Comparison of ENCODE assay signal across 1 cellular context in the genomic region with DNA sequence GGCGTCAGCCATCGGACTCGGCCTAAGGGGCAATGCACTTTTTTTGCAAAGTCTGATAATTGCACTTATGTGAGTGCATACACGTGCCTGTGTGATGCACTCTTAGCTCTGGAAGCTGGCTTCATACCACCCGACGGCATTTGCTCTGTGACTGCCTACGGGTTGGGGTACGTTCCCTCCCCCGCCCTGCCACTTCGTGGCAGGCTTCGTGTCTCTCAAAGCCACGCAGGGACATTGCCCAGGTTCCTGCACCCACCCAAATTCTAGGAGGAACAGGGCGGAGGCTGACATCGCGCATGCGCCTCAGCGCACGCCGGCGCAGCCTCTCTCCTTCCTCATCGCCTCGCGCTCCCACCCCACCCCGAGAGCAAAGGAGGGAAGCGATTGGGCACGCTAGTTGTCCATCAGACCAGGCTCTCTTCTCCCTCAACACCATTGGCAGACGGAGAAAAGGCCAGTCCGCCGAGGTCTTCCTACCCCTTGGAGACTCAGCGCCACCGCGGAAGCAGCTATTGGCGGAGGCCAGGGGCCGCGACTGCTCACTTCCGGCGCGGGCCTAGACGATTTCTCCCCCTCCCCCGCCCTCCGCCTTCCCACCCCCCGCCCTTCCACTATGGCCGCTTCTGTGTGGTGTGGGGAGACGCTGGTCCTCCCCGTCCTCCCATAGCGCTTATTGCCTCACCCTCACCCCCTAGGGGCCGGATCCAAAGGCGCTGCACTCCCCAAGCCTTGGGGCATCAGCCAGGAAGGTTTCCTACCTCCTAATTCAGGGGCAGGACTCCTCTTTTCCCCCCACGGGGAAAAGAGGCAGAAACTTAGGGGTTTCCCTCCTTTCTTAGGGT.
A peak's percentile ranks its signal among the peaks of the same experiment; 100 is the strongest.
TF ChIP-seq lines count a peak whose summit lies in the region.

A gene with protein sequence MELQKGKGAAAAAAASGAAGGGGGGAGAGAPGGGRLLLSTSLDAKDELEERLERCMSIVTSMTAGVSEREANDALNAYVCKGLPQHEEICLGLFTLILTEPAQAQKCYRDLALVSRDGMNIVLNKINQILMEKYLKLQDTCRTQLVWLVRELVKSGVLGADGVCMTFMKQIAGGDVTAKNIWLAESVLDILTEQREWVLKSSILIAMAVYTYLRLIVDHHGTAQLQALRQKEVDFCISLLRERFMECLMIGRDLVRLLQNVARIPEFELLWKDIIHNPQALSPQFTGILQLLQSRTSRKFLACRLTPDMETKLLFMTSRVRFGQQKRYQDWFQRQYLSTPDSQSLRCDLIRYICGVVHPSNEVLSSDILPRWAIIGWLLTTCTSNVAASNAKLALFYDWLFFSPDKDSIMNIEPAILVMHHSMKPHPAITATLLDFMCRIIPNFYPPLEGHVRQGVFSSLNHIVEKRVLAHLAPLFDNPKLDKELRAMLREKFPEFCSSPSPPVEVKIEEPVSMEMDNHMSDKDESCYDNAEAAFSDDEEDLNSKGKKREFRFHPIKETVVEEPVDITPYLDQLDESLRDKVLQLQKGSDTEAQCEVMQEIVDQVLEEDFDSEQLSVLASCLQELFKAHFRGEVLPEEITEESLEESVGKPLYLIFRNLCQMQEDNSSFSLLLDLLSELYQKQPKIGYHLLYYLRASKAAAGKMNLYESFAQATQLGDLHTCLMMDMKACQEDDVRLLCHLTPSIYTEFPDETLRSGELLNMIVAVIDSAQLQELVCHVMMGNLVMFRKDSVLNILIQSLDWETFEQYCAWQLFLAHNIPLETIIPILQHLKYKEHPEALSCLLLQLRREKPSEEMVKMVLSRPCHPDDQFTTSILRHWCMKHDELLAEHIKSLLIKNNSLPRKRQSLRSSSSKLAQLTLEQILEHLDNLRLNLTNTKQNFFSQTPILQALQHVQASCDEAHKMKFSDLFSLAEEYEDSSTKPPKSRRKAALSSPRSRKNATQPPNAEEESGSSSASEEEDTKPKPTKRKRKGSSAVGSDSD (plus strand): TSS at position 588 of the 842 bp plus-strand sequence. CDS start 585 bp downstream, outside the sequence.

TF ChIP-seq in K562, 482 proteins besides CTCF, POLR2A, EP300 and RAD21 (continued from another document and continues in another):
- TF ChIP-seq, protein P1, sequence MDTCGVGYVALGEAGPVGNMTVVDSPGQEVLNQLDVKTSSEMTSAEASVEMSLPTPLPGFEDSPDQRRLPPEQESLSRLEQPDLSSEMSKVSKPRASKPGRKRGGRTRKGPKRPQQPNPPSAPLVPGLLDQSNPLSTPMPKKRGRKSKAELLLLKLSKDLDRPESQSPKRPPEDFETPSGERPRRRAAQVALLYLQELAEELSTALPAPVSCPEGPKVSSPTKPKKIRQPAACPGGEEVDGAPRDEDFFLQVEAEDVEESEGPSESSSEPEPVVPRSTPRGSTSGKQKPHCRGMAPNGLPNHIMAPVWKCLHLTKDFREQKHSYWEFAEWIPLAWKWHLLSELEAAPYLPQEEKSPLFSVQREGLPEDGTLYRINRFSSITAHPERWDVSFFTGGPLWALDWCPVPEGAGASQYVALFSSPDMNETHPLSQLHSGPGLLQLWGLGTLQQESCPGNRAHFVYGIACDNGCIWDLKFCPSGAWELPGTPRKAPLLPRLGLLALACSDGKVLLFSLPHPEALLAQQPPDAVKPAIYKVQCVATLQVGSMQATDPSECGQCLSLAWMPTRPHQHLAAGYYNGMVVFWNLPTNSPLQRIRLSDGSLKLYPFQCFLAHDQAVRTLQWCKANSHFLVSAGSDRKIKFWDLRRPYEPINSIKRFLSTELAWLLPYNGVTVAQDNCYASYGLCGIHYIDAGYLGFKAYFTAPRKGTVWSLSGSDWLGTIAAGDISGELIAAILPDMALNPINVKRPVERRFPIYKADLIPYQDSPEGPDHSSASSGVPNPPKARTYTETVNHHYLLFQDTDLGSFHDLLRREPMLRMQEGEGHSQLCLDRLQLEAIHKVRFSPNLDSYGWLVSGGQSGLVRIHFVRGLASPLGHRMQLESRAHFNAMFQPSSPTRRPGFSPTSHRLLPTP (IDR thresholded peaks at IDR 0.05; ENCODE audit: borderline replicate concordance, extremely low read depth, insufficient read length), result no peak
- peak; percentile 44; the same call in 1 of the 2 replicates for TF ChIP-seq KLF1 (tag; IDR thresholded peaks at IDR 0.05)
- TF ChIP-seq NCOA4 (IDR thresholded peaks at IDR 0.05; ENCODE audit: partially characterized antibody), result no peak
- no peak for TF ChIP-seq ZNF408 (CRISPR knock-in tag; IDR thresholded peaks at IDR 0.05; ENCODE audit: low read depth)
- TF ChIP-seq, protein P2, sequence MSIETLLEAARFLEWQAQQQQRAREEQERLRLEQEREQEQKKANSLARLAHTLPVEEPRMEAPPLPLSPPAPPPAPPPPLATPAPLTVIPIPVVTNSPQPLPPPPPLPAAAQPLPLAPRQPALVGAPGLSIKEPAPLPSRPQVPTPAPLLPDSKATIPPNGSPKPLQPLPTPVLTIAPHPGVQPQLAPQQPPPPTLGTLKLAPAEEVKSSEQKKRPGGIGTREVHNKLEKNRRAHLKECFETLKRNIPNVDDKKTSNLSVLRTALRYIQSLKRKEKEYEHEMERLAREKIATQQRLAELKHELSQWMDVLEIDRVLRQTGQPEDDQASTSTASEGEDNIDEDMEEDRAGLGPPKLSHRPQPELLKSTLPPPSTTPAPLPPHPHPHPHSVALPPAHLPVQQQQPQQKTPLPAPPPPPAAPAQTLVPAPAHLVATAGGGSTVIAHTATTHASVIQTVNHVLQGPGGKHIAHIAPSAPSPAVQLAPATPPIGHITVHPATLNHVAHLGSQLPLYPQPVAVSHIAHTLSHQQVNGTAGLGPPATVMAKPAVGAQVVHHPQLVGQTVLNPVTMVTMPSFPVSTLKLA (conservative IDR thresholded peaks at IDR 0.05), result peak; percentile 46 to 59; a peak in 2 of 4 replicates
- TF ChIP-seq PTTG1 (tag; IDR thresholded peaks at IDR 0.05; ENCODE audit: low read depth), result no peak
- no peak for TF ChIP-seq RBM39 (optimal IDR thresholded peaks at IDR 0.05; ENCODE audit: low read depth, low read length)
- TF ChIP-seq MAFK (IDR thresholded peaks at IDR 0.05; ENCODE audit: low read length), result no peak
- TF ChIP-seq GTF2A2 (tag; IDR thresholded peaks at IDR 0.05), result no peak
- TF ChIP-seq ZNF274 (IDR thresholded peaks at IDR 0.05; ENCODE audit: borderline replicate concordance, low read depth, low read length), result no peak
- TF ChIP-seq ZNF324 (CRISPR knock-in tag; IDR thresholded peaks at IDR 0.05), result no peak
- no peak for TF ChIP-seq KAT8 (IDR thresholded peaks at IDR 0.05; ENCODE audit: low read depth)
- TF ChIP-seq SETDB1 (IDR thresholded peaks at IDR 0.05; ENCODE audit: low read length), result no peak
- TF ChIP-seq PTBP1 (IDR thresholded peaks at IDR 0.05; ENCODE audit: low read depth, low read length), result no peak
- TF ChIP-seq, protein P3, sequence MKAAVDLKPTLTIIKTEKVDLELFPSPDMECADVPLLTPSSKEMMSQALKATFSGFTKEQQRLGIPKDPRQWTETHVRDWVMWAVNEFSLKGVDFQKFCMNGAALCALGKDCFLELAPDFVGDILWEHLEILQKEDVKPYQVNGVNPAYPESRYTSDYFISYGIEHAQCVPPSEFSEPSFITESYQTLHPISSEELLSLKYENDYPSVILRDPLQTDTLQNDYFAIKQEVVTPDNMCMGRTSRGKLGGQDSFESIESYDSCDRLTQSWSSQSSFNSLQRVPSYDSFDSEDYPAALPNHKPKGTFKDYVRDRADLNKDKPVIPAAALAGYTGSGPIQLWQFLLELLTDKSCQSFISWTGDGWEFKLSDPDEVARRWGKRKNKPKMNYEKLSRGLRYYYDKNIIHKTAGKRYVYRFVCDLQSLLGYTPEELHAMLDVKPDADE (conservative IDR thresholded peaks at IDR 0.05; ENCODE audit: control insufficient read depth, low read depth, low read length), result 0 out of 2 replicates have a peak, but pooled peaks have one; percentile 58
- TF ChIP-seq ZNF707 (CRISPR knock-in tag; conservative IDR thresholded peaks at IDR 0.05), result no peak
- TF ChIP-seq FOXJ3 (CRISPR knock-in tag; IDR thresholded peaks at IDR 0.05), result no peak
- TF ChIP-seq JUNB (CRISPR knock-in tag; conservative IDR thresholded peaks at IDR 0.05), result no peak
- TF ChIP-seq, protein P4, sequence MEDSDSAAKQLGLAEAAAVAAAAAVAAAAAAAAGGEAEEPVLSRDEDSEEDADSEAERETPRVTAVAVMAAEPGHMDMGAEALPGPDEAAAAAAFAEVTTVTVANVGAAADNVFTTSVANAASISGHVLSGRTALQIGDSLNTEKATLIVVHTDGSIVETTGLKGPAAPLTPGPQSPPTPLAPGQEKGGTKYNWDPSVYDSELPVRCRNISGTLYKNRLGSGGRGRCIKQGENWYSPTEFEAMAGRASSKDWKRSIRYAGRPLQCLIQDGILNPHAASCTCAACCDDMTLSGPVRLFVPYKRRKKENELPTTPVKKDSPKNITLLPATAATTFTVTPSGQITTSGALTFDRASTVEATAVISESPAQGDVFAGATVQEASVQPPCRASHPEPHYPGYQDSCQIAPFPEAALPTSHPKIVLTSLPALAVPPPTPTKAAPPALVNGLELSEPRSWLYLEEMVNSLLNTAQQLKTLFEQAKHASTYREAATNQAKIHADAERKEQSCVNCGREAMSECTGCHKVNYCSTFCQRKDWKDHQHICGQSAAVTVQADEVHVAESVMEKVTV (CRISPR knock-in tag; IDR thresholded peaks at IDR 0.05), result no peak
- no peak for TF ChIP-seq SLC30A9 (CRISPR knock-in tag; IDR thresholded peaks at IDR 0.05)
- no peak for TF ChIP-seq SMARCB1 (IDR thresholded peaks at IDR 0.05; ENCODE audit: insufficient read length, low read depth)
- TF ChIP-seq, protein P5, sequence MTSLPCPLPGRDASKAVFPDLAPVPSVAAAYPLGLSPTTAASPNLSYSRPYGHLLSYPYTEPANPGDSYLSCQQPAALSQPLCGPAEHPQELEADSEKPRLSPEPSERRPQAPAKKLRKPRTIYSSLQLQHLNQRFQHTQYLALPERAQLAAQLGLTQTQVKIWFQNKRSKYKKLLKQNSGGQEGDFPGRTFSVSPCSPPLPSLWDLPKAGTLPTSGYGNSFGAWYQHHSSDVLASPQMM (CRISPR knock-in tag; IDR thresholded peaks at IDR 0.05), result no peak
- TF ChIP-seq NFXL1 (CRISPR knock-in tag; IDR thresholded peaks at IDR 0.05), result no peak
- TF ChIP-seq RBM17 (IDR thresholded peaks at IDR 0.05; ENCODE audit: borderline replicate concordance, low read depth, low read length), result no peak
- no peak for TF ChIP-seq ZNF347 (CRISPR knock-in tag; IDR thresholded peaks at IDR 0.05; ENCODE audit: low read depth)
- TF ChIP-seq, protein P6, sequence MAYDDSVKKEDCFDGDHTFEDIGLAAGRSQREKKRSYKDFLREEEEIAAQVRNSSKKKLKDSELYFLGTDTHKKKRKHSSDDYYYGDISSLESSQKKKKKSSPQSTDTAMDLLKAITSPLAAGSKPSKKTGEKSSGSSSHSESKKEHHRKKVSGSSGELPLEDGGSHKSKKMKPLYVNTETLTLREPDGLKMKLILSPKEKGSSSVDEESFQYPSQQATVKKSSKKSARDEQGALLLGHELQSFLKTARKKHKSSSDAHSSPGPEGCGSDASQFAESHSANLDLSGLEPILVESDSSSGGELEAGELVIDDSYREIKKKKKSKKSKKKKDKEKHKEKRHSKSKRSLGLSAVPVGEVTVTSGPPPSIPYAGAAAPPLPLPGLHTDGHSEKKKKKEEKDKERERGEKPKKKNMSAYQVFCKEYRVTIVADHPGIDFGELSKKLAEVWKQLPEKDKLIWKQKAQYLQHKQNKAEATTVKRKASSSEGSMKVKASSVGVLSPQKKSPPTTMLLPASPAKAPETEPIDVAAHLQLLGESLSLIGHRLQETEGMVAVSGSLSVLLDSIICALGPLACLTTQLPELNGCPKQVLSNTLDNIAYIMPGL (CRISPR knock-in tag; IDR thresholded peaks at IDR 0.05), result no peak
- TF ChIP-seq ZNF551 (CRISPR knock-in tag; IDR thresholded peaks at IDR 0.05), result no peak
- TF ChIP-seq, protein P7, sequence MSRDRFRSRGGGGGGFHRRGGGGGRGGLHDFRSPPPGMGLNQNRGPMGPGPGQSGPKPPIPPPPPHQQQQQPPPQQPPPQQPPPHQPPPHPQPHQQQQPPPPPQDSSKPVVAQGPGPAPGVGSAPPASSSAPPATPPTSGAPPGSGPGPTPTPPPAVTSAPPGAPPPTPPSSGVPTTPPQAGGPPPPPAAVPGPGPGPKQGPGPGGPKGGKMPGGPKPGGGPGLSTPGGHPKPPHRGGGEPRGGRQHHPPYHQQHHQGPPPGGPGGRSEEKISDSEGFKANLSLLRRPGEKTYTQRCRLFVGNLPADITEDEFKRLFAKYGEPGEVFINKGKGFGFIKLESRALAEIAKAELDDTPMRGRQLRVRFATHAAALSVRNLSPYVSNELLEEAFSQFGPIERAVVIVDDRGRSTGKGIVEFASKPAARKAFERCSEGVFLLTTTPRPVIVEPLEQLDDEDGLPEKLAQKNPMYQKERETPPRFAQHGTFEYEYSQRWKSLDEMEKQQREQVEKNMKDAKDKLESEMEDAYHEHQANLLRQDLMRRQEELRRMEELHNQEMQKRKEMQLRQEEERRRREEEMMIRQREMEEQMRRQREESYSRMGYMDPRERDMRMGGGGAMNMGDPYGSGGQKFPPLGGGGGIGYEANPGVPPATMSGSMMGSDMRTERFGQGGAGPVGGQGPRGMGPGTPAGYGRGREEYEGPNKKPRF (IDR thresholded peaks at IDR 0.05; ENCODE audit: low read depth, low read length), result no peak
- no peak for TF ChIP-seq KDM2B (CRISPR knock-in tag; IDR thresholded peaks at IDR 0.05)
- no peak for TF ChIP-seq ZNF717 (CRISPR knock-in tag; IDR thresholded peaks at IDR 0.05)
- peak; percentile 46 for TF ChIP-seq POLR2B (IDR thresholded peaks at IDR 0.05; ENCODE audit: low read depth, partially characterized antibody)
- TF ChIP-seq BDP1 (IDR thresholded peaks at IDR 0.05; ENCODE audit: insufficient read depth, insufficient read length), result no peak
- TF ChIP-seq SPI1 (IDR thresholded peaks at IDR 0.05; ENCODE audit: borderline replicate concordance, low read depth, low read length), result no peak
- no peak for TF ChIP-seq ZFPM2 (CRISPR knock-in tag; IDR thresholded peaks at IDR 0.05)
- TF ChIP-seq IRF2 (CRISPR knock-in tag; IDR thresholded peaks at IDR 0.05), result no peak
- TF ChIP-seq POLR2AphosphoS5 (IDR thresholded peaks at IDR 0.05; ENCODE audit: control insufficient read depth, insufficient read depth, low read depth, low read length), result peak; percentile 65
- TF ChIP-seq XRCC5 (IDR thresholded peaks at IDR 0.05; ENCODE audit: low read depth, low read length), result no peak
- TF ChIP-seq, protein P8, sequence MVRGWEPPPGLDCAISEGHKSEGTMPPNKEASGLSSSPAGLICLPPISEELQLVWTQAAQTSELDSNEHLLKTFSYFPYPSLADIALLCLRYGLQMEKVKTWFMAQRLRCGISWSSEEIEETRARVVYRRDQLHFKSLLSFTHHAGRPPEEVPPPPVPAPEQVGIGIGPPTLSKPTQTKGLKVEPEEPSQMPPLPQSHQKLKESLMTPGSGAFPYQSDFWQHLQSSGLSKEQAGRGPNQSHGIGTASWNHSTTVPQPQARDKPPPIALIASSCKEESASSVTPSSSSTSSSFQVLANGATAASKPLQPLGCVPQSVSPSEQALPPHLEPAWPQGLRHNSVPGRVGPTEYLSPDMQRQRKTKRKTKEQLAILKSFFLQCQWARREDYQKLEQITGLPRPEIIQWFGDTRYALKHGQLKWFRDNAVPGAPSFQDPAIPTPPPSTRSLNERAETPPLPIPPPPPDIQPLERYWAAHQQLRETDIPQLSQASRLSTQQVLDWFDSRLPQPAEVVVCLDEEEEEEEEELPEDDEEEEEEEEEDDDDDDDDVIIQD (CRISPR knock-in tag; IDR thresholded peaks at IDR 0.05), result no peak
- TF ChIP-seq, protein P9, sequence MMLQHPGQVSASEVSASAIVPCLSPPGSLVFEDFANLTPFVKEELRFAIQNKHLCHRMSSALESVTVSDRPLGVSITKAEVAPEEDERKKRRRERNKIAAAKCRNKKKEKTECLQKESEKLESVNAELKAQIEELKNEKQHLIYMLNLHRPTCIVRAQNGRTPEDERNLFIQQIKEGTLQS (IDR thresholded peaks at IDR 0.05), result no peak
- TF ChIP-seq, protein P9 (CRISPR knock-in tag; conservative IDR thresholded peaks at IDR 0.05), result no peak
- no peak for TF ChIP-seq TGIF2 (CRISPR knock-in tag; IDR thresholded peaks at IDR 0.05)
- TF ChIP-seq STAG1 (CRISPR knock-in tag; IDR thresholded peaks at IDR 0.05; ENCODE audit: borderline replicate concordance), result no peak
